In the genomic region with DNA sequence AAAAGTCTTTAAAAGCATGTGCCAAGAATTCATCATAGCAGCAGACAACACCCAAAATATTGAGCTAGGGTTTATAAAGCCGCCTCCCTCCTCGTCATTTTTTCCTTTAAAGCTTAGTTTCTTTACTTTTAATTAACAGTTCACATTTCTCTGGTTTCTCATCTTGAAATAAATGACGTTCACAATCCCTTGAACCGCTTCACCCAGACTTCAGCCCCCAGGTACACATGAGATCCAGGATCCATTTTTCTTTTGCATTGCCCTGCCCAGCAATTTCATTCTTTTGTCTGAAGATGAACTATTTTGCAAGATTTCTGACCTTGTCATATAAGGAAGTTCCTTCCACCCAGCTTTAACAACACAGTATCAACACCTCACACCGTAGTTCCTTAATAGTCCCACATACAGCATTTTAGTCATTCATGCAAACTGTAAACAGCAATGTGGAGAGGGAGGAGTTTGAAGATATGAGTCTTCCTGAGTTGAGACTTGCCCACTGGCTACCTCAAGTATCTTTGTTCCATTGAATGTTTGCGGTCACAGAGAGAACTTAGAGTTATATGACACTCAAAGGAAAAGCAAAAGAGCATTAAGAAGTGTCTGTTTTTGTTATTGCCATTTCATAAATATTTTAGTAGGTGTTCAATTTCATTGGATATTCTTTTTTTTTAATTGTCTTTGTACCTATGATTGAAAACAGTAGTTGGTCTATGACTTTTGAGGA, we compare ENCODE assay signal across 8 cellular contexts. TPM values are rescaled to one million over a fixed set of nuclear protein-coding genes. Genes with fewer than 3 reads are reported as not detected.
DNase-seq lines count a peak whose midpoint lies in the region; ATAC-seq, FAIRE-seq and TF ChIP-seq lines count a peak whose summit lies in the region.

No MANE protein-coding gene starts in this region.

- peak overlapping the region; percentile 68 for H3K4me3 Mint-ChIP-seq in activated CD8-positive, alpha-beta T cell treated with anti-CD3 and anti-CD28 coated beads for 36 hours

- no peak overlapping the region for H3K4me2 ChIP-seq in osteoblast (ENCODE audit: insufficient read depth, low read length)

- FAIRE-seq in urothelium cell line (lab: Jason Lieb, UNC): no peak

- H3K4me1 ChIP-seq in upper lobe of left lung (peaks cover 54 to 62% (median 58%) of the 10 kb centered on the region in 4 donors), osteoblast (ENCODE audit: insufficient read depth, low read length) (peaks cover 13% of the 10 kb centered on the region)

- peak in 5 of 6 experiments; percentile 1 to 69 (median 68) for DNase-seq in stimulated activated naive CD4-positive, alpha-beta T cell (lab: John Stamatoyannopoulos, UW)
- no peak for DNase-seq in stimulated activated naive CD4-positive, alpha-beta T cell treated with Interleukin-2 at 50 U/mL for 16 hours (lab: John Stamatoyannopoulos, UW)
- DNase-seq in activated CD8-positive, alpha-beta T cell treated with anti-CD3 and anti-CD28 coated beads for 36 hours: peak; percentile 34
- DNase-seq in inferior parietal cortex (ENCODE audit: extremely low spot score): peak; percentile 65
- DNase-seq in upper lobe of left lung: peak in 1 of 2 donors; percentile 31
- DNase-seq in NCI-H146 (lab: John Stamatoyannopoulos, UW): no peak
- DNase-seq in urothelium cell line (ENCODE audit: low spot score): no peak
- no peak for DNase-seq in osteoblast (ENCODE audit: insufficient read length, low spot score, missing footprints)

- H3K4me3 ChIP-seq in upper lobe of left lung (peak overlapping the region in 2 of 4 donors; percentile 22 to 25), osteoblast (ENCODE audit: insufficient read depth, low read length) (no peak overlapping the region)

- peaks cover 0 to 5% (median 0%) of the 10 kb centered on the region in 4 donors for H3K36me3 ChIP-seq in upper lobe of left lung
- H3K36me3 ChIP-seq in osteoblast (ENCODE audit: insufficient read depth, low read length): no peaks in the 10 kb centered on the region

- no peak for TF ChIP-seq CTCF in activated CD8-positive, alpha-beta T cell treated with anti-CD3 and anti-CD28 coated beads for 36 hours (IDR thresholded peaks at IDR 0.05)
- TF ChIP-seq CTCF in upper lobe of left lung (IDR thresholded peaks at IDR 0.05): no peak
- no peak for TF ChIP-seq CTCF in osteoblast (IDR thresholded peaks at IDR 0.05; ENCODE audit: extremely low read depth, low read depth, low read length)

- H3K9me3 Mint-ChIP-seq in activated CD8-positive, alpha-beta T cell treated with anti-CD3 and anti-CD28 coated beads for 36 hours: no peaks in the 10 kb centered on the region

- no peaks in the 10 kb centered on the region for H3K79me2 ChIP-seq in osteoblast (ENCODE audit: insufficient read depth, low read length)

- no peak overlapping the region for H2AFZ ChIP-seq in osteoblast (ENCODE audit: low read length)

- H3K27me3 Mint-ChIP-seq in activated CD8-positive, alpha-beta T cell treated with anti-CD3 and anti-CD28 coated beads for 36 hours: no peaks in the 10 kb centered on the region

- peak; percentile 79 for ATAC-seq in activated CD8-positive, alpha-beta T cell treated with anti-CD3 and anti-CD28 coated beads for 36 hours
- ATAC-seq in upper lobe of left lung (ENCODE audit: low FRiP score in 2 of 2): peak; percentile 81 to 86

- H3K27ac Mint-ChIP-seq in activated CD8-positive, alpha-beta T cell treated with anti-CD3 and anti-CD28 coated beads for 36 hours: peak overlapping the region; percentile 84

- H3K4me1 Mint-ChIP-seq in activated CD8-positive, alpha-beta T cell treated with anti-CD3 and anti-CD28 coated beads for 36 hours (ENCODE audit: low read depth): peaks cover 52% of the 10 kb centered on the region

- peak overlapping the region; percentile 69 to 84 (median 80) for H3K27ac ChIP-seq in upper lobe of left lung
- H3K27ac ChIP-seq in osteoblast (ENCODE audit: low read depth, low read length): no peak overlapping the region

- no peak for TF ChIP-seq EP300 in upper lobe of left lung (IDR thresholded peaks at IDR 0.05)

- no peaks in the 10 kb centered on the region for H3K36me3 Mint-ChIP-seq in activated CD8-positive, alpha-beta T cell treated with anti-CD3 and anti-CD28 coated beads for 36 hours (ENCODE audit: low read depth)

- TF ChIP-seq POLR2A in upper lobe of left lung (IDR thresholded peaks at IDR 0.05): peak in 1 of 4 donors; percentile 37

- POLR2A ChIA-PET in activated CD8-positive, alpha-beta T cell treated with anti-CD3 and anti-CD28 coated beads for 36 hours (lab: Charles Lee): interaction anchor here (0.7 to 1.9 kb wide), 2 partner anchors 14 to 51 kb away, joined by 3 to 5 read pairs; no protein-coding TSS in a partner anchor

- no peaks in the 10 kb centered on the region for H3K9me3 ChIP-seq in upper lobe of left lung
- H3K9me3 ChIP-seq in osteoblast (ENCODE audit: low read depth, low read length): no peaks in the 10 kb centered on the region

- intact Hi-C loops in activated CD8-positive, alpha-beta T cell treated with anti-CD3 and anti-CD28 coated beads for 36 hours (cut with micrococcal nuclease): loop anchor here (2.0 kb wide), 1 partner anchor 34 kb away; a partner anchor contains a TSS

- CTCF ChIA-PET in activated CD8-positive, alpha-beta T cell treated with anti-CD3 and anti-CD28 coated beads for 36 hours (lab: Charles Lee): interaction anchor here (1.4 to 1.5 kb wide), 2 partner anchors 35 to 65 kb away, joined by 3 to 5 read pairs; a partner anchor contains a TSS

- H3K27me3 ChIP-seq in upper lobe of left lung (no peaks in the 10 kb centered on the region), osteoblast (ENCODE audit: insufficient read depth, low read length) (no peaks in the 10 kb centered on the region)

- WGBS in upper lobe of left lung, 2 donors: 35 to 40% methylated on average over 6 of the region's 6 CpGs

- H4K20me1 ChIP-seq in osteoblast (ENCODE audit: insufficient read depth, low read length): no peaks in the 10 kb centered on the region

RNA-seq across cellular contexts. Expression of a gene that starts 35.3 kb away (rescaled TPM):
- total RNA-seq in activated CD8-positive, alpha-beta T cell treated with anti-CD3 and anti-CD28 coated beads for 36 hours: 100 to 1,000 TPM; 307 to 346 TPM
- total RNA-seq in upper lobe of left lung (10 to 100 TPM; 25.1 to 84.7 (median 50.1) TPM), osteoblast (71.7 and 150 TPM in 2 replicates)

RNA-seq across cellular contexts. Expression of a gene that starts 58.8 kb away (rescaled TPM):
- total RNA-seq in activated CD8-positive, alpha-beta T cell treated with anti-CD3 and anti-CD28 coated beads for 36 hours: 10 to 100 TPM; 42.1 to 45.7 TPM
- total RNA-seq in upper lobe of left lung (10 to 100 TPM; 11.5 to 28.9 (median 18.8) TPM), osteoblast (17.1 and 17.7 TPM in 2 replicates)

Comparison
In these comparisons a context has a peak if more than half of its experiments do, and no peak if none do; other contexts are left out.
1. DNase-seq: peak in stimulated activated naive CD4-positive, alpha-beta T cell (5 of 6), activated CD8-positive, alpha-beta T cell treated with anti-CD3 and anti-CD28 coated beads for 36 hours (single experiment) and inferior parietal cortex (single experiment); none in stimulated activated naive CD4-positive, alpha-beta T cell treated with Interleukin-2 at 50 U/mL for 16 hours (single experiment), NCI-H146 (single experiment), urothelium cell line (single experiment) and osteoblast (single experiment).